1 cellular context compared by ENCODE assay signal in genomic region chr5:75509956-75510355, GRCh38.
TF ChIP-seq lines count a peak whose summit lies in the region.

No MANE protein-coding gene starts in this region.

TF ChIP-seq in endothelial cell of umbilical vein, 7 proteins besides CTCF, POLR2A, EP300 and RAD21:
- TF ChIP-seq POLR2AphosphoS5 (IDR thresholded peaks at IDR 0.05; ENCODE audit: insufficient read depth, low read depth, low read length) (no peak), FOS (IDR thresholded peaks at IDR 0.05; ENCODE audit: borderline replicate concordance, insufficient read depth, low read length) (no peak), EZH2 (IDR thresholded peaks at IDR 0.05; ENCODE audit: borderline replicate concordance, low read depth, low read length, severe bottlenecking) (no peak), GATA2 (IDR thresholded peaks at IDR 0.05; ENCODE audit: insufficient read depth, insufficient read length, low read depth, low read length) (no peak), JUN (IDR thresholded peaks at IDR 0.05; ENCODE audit: borderline replicate concordance, insufficient read depth, insufficient read length, low read depth) (no peak), MYC (IDR thresholded peaks at IDR 0.05; ENCODE audit: low read depth, low read length) (no peak), MAX (IDR thresholded peaks at IDR 0.05; ENCODE audit: insufficient read depth, insufficient read length) (no peak)
TF ChIP-seq in endothelial cell of umbilical vein: peak in this region for 0.
